6 cellular contexts compared by ENCODE assay signal in the genomic region with DNA sequence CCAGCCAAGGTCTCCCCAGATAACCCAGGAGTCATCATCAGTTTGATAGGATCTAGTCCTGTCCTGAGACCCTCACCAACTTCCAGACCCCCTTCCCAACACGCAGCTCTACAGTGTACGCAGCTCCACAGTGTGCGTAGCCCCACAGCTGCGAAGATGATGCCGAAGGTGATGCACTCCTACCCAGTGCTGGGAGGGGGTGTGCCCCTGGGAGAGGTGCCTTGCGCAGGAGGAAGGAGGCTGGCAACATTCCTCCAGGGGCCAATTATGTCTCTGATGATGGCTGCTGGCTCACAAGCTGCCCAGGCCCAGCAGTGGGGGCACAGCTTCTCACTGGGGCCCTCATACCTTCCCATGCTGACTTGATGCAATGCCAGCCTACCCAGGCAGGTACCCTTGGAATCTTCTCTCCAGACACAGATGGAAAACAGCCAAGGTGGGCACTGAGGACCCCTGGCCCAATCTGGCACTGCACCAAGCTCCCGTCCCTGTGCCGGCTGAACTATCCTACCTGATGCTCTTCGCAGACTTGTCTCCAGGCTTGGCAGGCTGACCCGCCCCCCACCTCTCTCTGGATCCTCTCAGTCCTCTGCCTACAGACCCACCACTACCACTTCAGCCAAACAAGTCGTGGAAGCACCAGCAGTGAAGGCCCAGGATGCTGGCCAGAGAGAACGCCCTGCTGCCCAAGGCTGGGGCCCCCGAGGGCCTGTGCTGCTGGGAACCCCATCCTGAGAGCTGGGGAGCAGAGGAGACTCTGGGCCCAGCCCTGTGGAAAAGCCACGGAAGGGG.
DNase-seq lines count a peak whose midpoint lies in the region; ATAC-seq, FAIRE-seq and TF ChIP-seq lines count a peak whose summit lies in the region.

No MANE protein-coding gene starts in this region.

- H3K36me3 ChIP-seq in parathyroid adenoma (ENCODE audit: control insufficient read depth, insufficient read depth, low read length), result peaks cover 7% of the 10 kb centered on the region

- peak overlapping the region; percentile 83 for H3K4me3 Mint-ChIP-seq in central memory CD8-positive, alpha-beta T cell

- peaks cover 6% of the 10 kb centered on the region for H3K4me1 ChIP-seq in parathyroid adenoma

- peak overlapping the region; percentile 91 for H3K27ac Mint-ChIP-seq in central memory CD8-positive, alpha-beta T cell (ENCODE audit: low read depth)

- H3K36me3 Mint-ChIP-seq in central memory CD8-positive, alpha-beta T cell (ENCODE audit: insufficient read depth), result peaks cover 8% of the 10 kb centered on the region

- DNase-seq in HTR-8/SVneo (ENCODE audit: insufficient read length, low spot score) (no peak), urothelium cell line (ENCODE audit: low spot score) (no peak), NCI-H345 (lab: John Stamatoyannopoulos, UW) (no peak)
- DNase-seq in central memory CD8-positive, alpha-beta T cell (ENCODE audit: low spot score in 2 of 2), result no peak

- FAIRE-seq in HTR-8/SVneo (lab: Jason Lieb, UNC) (peak; percentile 84), urothelium cell line (lab: Jason Lieb, UNC) (no peak)

- peak overlapping the region; percentile 18 for H3K27ac ChIP-seq in parathyroid adenoma

- TF ChIP-seq CTCF in parathyroid adenoma (IDR thresholded peaks at IDR 0.05), result no peak

- H3K9ac ChIP-seq in parathyroid adenoma, result no peak overlapping the region

- no peak overlapping the region for H2AFZ ChIP-seq in parathyroid adenoma

- no peaks in the 10 kb centered on the region for H3K79me2 ChIP-seq in parathyroid adenoma

- peaks cover 8% of the 10 kb centered on the region for H3K4me1 Mint-ChIP-seq in central memory CD8-positive, alpha-beta T cell

- ATAC-seq in central memory CD8-positive, alpha-beta T cell (replicated peaks; ENCODE audit: extremely low read depth, poor library complexity, severe bottlenecking), result peak; percentile 16
- ATAC-seq in GM21515 (IDR thresholded peaks at IDR 0.05; ENCODE audit: unreplicated experiment), result no peak

- H3K4me2 ChIP-seq in parathyroid adenoma (ENCODE audit: low read length), result peak overlapping the region; percentile 93

- H3K9me3 ChIP-seq in parathyroid adenoma (ENCODE audit: control insufficient read depth, low read length), result no peaks in the 10 kb centered on the region

- no peaks in the 10 kb centered on the region for H3K27me3 Mint-ChIP-seq in central memory CD8-positive, alpha-beta T cell

- H3K27me3 ChIP-seq in parathyroid adenoma (ENCODE audit: control insufficient read depth, insufficient read depth, low read length), result no peaks in the 10 kb centered on the region

- H3K9me3 Mint-ChIP-seq in central memory CD8-positive, alpha-beta T cell, result no peaks in the 10 kb centered on the region

- peak overlapping the region; percentile 65 for H3K4me3 ChIP-seq in parathyroid adenoma (ENCODE audit: low read depth, low read length)
